Comparison of ENCODE assay signal across 1 cellular context in the genomic region with DNA sequence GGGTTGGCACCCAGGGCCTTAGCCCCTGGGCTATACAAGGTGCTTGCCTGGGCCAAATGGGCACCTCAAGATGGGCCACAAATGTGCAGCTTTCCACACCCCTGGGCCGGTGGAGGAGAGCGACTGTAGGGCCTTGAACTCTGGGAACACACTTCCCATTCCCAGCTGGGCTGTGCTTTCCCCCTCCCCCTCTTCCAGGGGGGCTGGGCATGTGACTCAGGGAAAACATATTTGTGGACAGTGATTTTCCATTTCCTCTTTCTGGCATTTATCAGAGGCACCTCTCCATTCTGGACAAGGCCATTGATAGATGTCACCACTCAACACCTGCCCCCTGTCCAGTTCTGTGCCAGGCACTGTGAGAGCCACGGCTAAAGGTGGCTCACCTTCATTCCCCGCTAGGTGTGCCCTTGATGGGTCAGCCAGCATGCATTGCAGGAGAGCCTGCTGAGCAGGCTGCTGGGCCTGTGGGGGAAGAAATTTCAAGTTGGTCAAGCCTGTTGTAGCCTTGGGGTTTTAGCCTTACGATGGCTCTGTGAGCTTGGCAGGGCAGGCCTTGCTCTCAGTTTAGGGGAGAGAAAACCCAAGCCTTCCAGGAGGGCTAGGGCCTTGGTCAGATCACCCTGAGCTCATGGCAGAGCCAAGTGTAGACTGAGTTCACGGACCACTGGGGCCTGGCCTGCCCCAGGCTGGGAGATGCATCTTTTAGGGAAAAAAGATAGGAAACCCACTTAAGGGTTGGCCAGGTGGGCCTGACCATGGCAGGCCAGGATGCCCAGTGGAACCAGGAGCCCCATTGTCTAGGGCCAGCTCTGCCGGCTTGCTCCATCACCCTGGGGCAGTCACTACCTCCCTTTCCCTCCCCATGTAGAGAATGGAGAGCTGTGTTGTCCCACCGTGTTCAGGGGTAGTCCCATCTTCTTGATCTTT.
A peak's percentile ranks its signal among the peaks of the same experiment; 100 is the strongest.
TF ChIP-seq lines count a peak whose summit lies in the region.

No MANE protein-coding gene starts in this region.

TF ChIP-seq in HepG2, 621 proteins besides CTCF, POLR2A, EP300 and RAD21 (continued from another document and continues in another):
- TF ChIP-seq ZFP91 (CRISPR knock-in tag; IDR thresholded peaks at IDR 0.05; ENCODE audit: borderline replicate concordance) (peak; percentile 84), ZNF891 (CRISPR knock-in tag; IDR thresholded peaks at IDR 0.05) (no peak; the same call in 1 of the 2 replicates), YEATS2 (CRISPR knock-in tag; IDR thresholded peaks at IDR 0.05; ENCODE audit: borderline replicate concordance) (no peak), ZNF253 (CRISPR knock-in tag; IDR thresholded peaks at IDR 0.05; ENCODE audit: borderline replicate concordance) (no peak), ZBTB4 (CRISPR knock-in tag; IDR thresholded peaks at IDR 0.05; ENCODE audit: borderline replicate concordance) (0 out of 2 replicates have a peak, but pooled peaks have one; percentile 63), KDM5A (IDR thresholded peaks at IDR 0.05; ENCODE audit: borderline replicate concordance, low read length) (no peak), PHF20 (CRISPR knock-in tag; IDR thresholded peaks at IDR 0.05) (no peak), NFE2L1 (CRISPR knock-in tag; IDR thresholded peaks at IDR 0.05; ENCODE audit: borderline replicate concordance) (no peak), ZNF510 (CRISPR knock-in tag; IDR thresholded peaks at IDR 0.05; ENCODE audit: low read depth) (no peak), SIN3A (IDR thresholded peaks at IDR 0.05; ENCODE audit: borderline replicate concordance, low read depth, low read length) (peak; percentile 65; the same call in 1 of the 2 replicates), MIXL1 (CRISPR knock-in tag; IDR thresholded peaks at IDR 0.05) (peak; percentile 89), KDM1A (CRISPR knock-in tag; IDR thresholded peaks at IDR 0.05) (no peak), ZBTB25 (CRISPR knock-in tag; IDR thresholded peaks at IDR 0.05) (peak; percentile 20; the same call in 1 of the 2 replicates), STAG1 (CRISPR knock-in tag; IDR thresholded peaks at IDR 0.05) (peak; percentile 12), ZBTB3 (CRISPR knock-in tag; IDR thresholded peaks at IDR 0.05; ENCODE audit: borderline replicate concordance, low read depth) (no peak), CC2D1A (CRISPR knock-in tag; IDR thresholded peaks at IDR 0.05) (no peak), ZNF367 (CRISPR knock-in tag; IDR thresholded peaks at IDR 0.05; ENCODE audit: borderline replicate concordance) (no peak), MTF1 (CRISPR knock-in tag; IDR thresholded peaks at IDR 0.05) (no peak), ZNF570 (CRISPR knock-in tag; IDR thresholded peaks at IDR 0.05; ENCODE audit: borderline replicate concordance) (no peak), ZNF142 (CRISPR knock-in tag; IDR thresholded peaks at IDR 0.05) (no peak; the same call in 1 of the 2 replicates), CHCHD3 (CRISPR knock-in tag; IDR thresholded peaks at IDR 0.05) (no peak), ZNF589 (CRISPR knock-in tag; conservative IDR thresholded peaks at IDR 0.05) (no peak), MEF2D (CRISPR knock-in tag; IDR thresholded peaks at IDR 0.05) (peak; percentile 66), HNRNPL (IDR thresholded peaks at IDR 0.05; ENCODE audit: low read depth, low read length) (peak; percentile 83), ZKSCAN1 (IDR thresholded peaks at IDR 0.05; ENCODE audit: low read length) (no peak), NFAT5 (CRISPR knock-in tag; IDR thresholded peaks at IDR 0.05) (no peak)
- TF ChIP-seq, protein P1, sequence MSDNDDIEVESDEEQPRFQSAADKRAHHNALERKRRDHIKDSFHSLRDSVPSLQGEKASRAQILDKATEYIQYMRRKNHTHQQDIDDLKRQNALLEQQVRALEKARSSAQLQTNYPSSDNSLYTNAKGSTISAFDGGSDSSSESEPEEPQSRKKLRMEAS (IDR thresholded peaks at IDR 0.05), result peak; percentile 22; the same call in 1 of the 2 replicates
- TF ChIP-seq, protein P2, sequence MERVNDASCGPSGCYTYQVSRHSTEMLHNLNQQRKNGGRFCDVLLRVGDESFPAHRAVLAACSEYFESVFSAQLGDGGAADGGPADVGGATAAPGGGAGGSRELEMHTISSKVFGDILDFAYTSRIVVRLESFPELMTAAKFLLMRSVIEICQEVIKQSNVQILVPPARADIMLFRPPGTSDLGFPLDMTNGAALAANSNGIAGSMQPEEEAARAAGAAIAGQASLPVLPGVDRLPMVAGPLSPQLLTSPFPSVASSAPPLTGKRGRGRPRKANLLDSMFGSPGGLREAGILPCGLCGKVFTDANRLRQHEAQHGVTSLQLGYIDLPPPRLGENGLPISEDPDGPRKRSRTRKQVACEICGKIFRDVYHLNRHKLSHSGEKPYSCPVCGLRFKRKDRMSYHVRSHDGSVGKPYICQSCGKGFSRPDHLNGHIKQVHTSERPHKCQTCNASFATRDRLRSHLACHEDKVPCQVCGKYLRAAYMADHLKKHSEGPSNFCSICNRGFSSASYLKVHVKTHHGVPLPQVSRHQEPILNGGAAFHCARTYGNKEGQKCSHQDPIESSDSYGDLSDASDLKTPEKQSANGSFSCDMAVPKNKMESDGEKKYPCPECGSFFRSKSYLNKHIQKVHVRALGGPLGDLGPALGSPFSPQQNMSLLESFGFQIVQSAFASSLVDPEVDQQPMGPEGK (CRISPR knock-in tag; IDR thresholded peaks at IDR 0.05), result peak; percentile 93
- TF ChIP-seq, protein P3, sequence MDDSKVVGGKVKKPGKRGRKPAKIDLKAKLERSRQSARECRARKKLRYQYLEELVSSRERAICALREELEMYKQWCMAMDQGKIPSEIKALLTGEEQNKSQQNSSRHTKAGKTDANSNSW (CRISPR knock-in tag; IDR thresholded peaks at IDR 0.05; ENCODE audit: borderline replicate concordance), result no peak
